In genomic region chr3:27638604-27639003, GRCh38 we compare ENCODE assay signal across 19 cellular contexts.
"Had no signal": no experiment of that assay in that cellular context is flagged by ENCODE, and none has a peak within 500 bp of the region (broad histone marks: within the 10 kb centered on the region; RNA-seq: fewer than 3 reads in every experiment).

No MANE protein-coding gene starts in this region.

- H3K9me3 Mint-ChIP-seq: naive B cell; stimulated activated naive CD8-positive, alpha-beta T cell treated with anti-CD3 and anti-CD28 coated beads, Interleukin-15, Interleukin-2, amounts not matched to agents 100 ng/mL and 50 ng/mL, for 24 hours had no signal

- H3K36me3 ChIP-seq: adrenal gland, breast epithelium, lower lobe of right lung, tibial nerve had no signal

- H3K27me3 ChIP-seq: adrenal gland, breast epithelium, tibial nerve had no signal

- H3K27me3 Mint-ChIP-seq: activated CD4-positive, alpha-beta memory T cell treated with anti-CD3 and anti-CD28 coated beads, Interleukin-2, amount 10 ng/mL, durations not matched to agents 7 days and 5 days; naive B cell; stimulated activated naive CD8-positive, alpha-beta T cell treated with anti-CD3 and anti-CD28 coated beads, Interleukin-15, Interleukin-2, amounts not matched to agents 100 ng/mL and 50 ng/mL, for 24 hours had no signal

- H3K9me3 ChIP-seq: adrenal gland, breast epithelium, lower lobe of right lung, mucosa of descending colon, tibial nerve had no signal

- FAIRE-seq: kidney had no signal

- H3K4me3 Mint-ChIP-seq: activated CD4-positive, alpha-beta memory T cell treated with anti-CD3 and anti-CD28 coated beads, Interleukin-2, amount 10 ng/mL, durations not matched to agents 7 days and 5 days; stimulated activated naive CD8-positive, alpha-beta T cell treated with anti-CD3 and anti-CD28 coated beads, Interleukin-15, Interleukin-2, amounts not matched to agents 100 ng/mL and 50 ng/mL, for 24 hours had no signal

- H3K27ac ChIP-seq: adrenal gland, breast epithelium, lower lobe of right lung, tibial nerve had no signal

- DNase-seq: activated CD4-positive, alpha-beta T cell treated with anti-CD3 and anti-CD28 coated beads for 48 hours; activated CD4-positive, CD25-positive, alpha-beta regulatory T cell; activated gamma-delta T cell; activated naive CD4-positive, alpha-beta T cell treated with anti-CD3 and anti-CD28 coated beads, Interleukin-2, amount 50 U/mL, for 16 hours; activated T-cell treated with anti-CD3 and anti-CD28 coated beads for 4 hours; adrenal gland; cortex of kidney; foreskin fibroblast; kidney; lower lobe of right lung; mesendoderm; mucosa of descending colon; naive B cell; substantia nigra; T1000 had no signal

- H3K4me3 ChIP-seq: adrenal gland, breast epithelium, lower lobe of right lung, mucosa of descending colon, tibial nerve had no signal

- H3K4me1 ChIP-seq: breast epithelium had no signal
